In genomic region chr17:44263360-44263902, GRCh38 we compare ENCODE assay signal across 1 cellular context.
A peak's percentile ranks its signal among the peaks of the same experiment; 100 is the strongest.
TF ChIP-seq lines count a peak whose summit lies in the region.

No MANE protein-coding gene starts in this region.

TF ChIP-seq in HepG2, 621 proteins besides CTCF, POLR2A, EP300 and RAD21:
- TF ChIP-seq PRMT3 (CRISPR knock-in tag; IDR thresholded peaks at IDR 0.05; ENCODE audit: borderline replicate concordance, low read depth) (no peak), SRF (IDR thresholded peaks at IDR 0.05; ENCODE audit: low read depth, low read length) (no peak), ZNF687 (CRISPR knock-in tag; IDR thresholded peaks at IDR 0.05) (no peak), CHD2 (IDR thresholded peaks at IDR 0.05; ENCODE audit: low read depth, low read length) (no peak), IKZF1 (IDR thresholded peaks at IDR 0.05) (0 out of 2 replicates have a peak, but pooled peaks have one; percentile 60)
